ENCODE assay signal across 8 cellular contexts in genomic region chr16:67668495-67669157, GRCh38. TPM values are rescaled to one million over a fixed set of nuclear protein-coding genes. Genes with fewer than 3 reads are reported as not detected.
A peak's percentile ranks its signal among the peaks of the same experiment; 100 is the strongest.
DNase-seq lines count a peak whose midpoint lies in the region; TF ChIP-seq lines count a peak whose summit lies in the region.

No MANE protein-coding gene starts in this region.

- H3K9me3 Mint-ChIP-seq in T-helper 2 cell treated with Interferon-gamma antibody and Interleukin-4, amounts not matched to agents 5 μg/mL and 100 μg/mL, for 36 hours: no peaks in the 10 kb centered on the region
- H3K9me3 Mint-ChIP-seq in activated T-helper 1 cell treated with anti-CD3 and anti-CD28 coated beads, Interleukin-12 subunit alpha, Interleukin-12 subunit beta, Interleukin-2, Interleukin-4 antibody, amounts not matched to agents 30 ng/mL and 10 ng/mL and 1 ng/mL, durations not matched to agents 14 hours and 24 hours and 36 hours: no peaks in the 10 kb centered on the region

- H3K4me1 Mint-ChIP-seq in T-helper 2 cell treated with Interferon-gamma antibody and Interleukin-4, amounts not matched to agents 5 μg/mL and 100 μg/mL, for 36 hours (ENCODE audit: low read depth): peaks cover 7% of the 10 kb centered on the region
- peaks cover 5% of the 10 kb centered on the region for H3K4me1 Mint-ChIP-seq in activated T-helper 1 cell treated with anti-CD3 and anti-CD28 coated beads, Interleukin-12 subunit alpha, Interleukin-12 subunit beta, Interleukin-2, Interleukin-4 antibody, amounts not matched to agents 30 ng/mL and 10 ng/mL and 1 ng/mL, durations not matched to agents 14 hours and 24 hours and 36 hours (ENCODE audit: low read depth)

- TF ChIP-seq CTCF in retinal pigment epithelial cell (conservative IDR thresholded peaks at IDR 0.05; ENCODE audit: low read depth, low read length): peak; percentile 22

- peak overlapping the region; percentile 91 for H3K27ac ChIP-seq in caudate nucleus (ENCODE audit: low read depth, low read length)

- intact Hi-C loops in activated T-helper 1 cell treated with anti-CD3 and anti-CD28 coated beads, Interleukin-12 subunit alpha, Interleukin-12 subunit beta, Interleukin-2, Interleukin-4 antibody, amounts not matched to agents 30 ng/mL and 10 ng/mL and 1 ng/mL, durations not matched to agents 14 hours and 24 hours and 36 hours (cut with micrococcal nuclease): loop anchor here (1.0 to 2.0 kb wide), 5 partner anchors 8 to 147 kb away; partner anchors contain the start of genes ACD, CTCF, GFOD2 and PARD6A

- no peak overlapping the region for H3K4me3 Mint-ChIP-seq in T-helper 2 cell treated with Interferon-gamma antibody and Interleukin-4, amounts not matched to agents 5 μg/mL and 100 μg/mL, for 36 hours
- no peak overlapping the region for H3K4me3 Mint-ChIP-seq in activated T-helper 1 cell treated with anti-CD3 and anti-CD28 coated beads, Interleukin-12 subunit alpha, Interleukin-12 subunit beta, Interleukin-2, Interleukin-4 antibody, amounts not matched to agents 30 ng/mL and 10 ng/mL and 1 ng/mL, durations not matched to agents 14 hours and 24 hours and 36 hours

- H3K27me3 Mint-ChIP-seq in T-helper 2 cell treated with Interferon-gamma antibody and Interleukin-4, amounts not matched to agents 5 μg/mL and 100 μg/mL, for 36 hours (ENCODE audit: low read depth): no peaks in the 10 kb centered on the region
- no peaks in the 10 kb centered on the region for H3K27me3 Mint-ChIP-seq in activated T-helper 1 cell treated with anti-CD3 and anti-CD28 coated beads, Interleukin-12 subunit alpha, Interleukin-12 subunit beta, Interleukin-2, Interleukin-4 antibody, amounts not matched to agents 30 ng/mL and 10 ng/mL and 1 ng/mL, durations not matched to agents 14 hours and 24 hours and 36 hours (ENCODE audit: insufficient read depth)

- no peaks in the 10 kb centered on the region for H3K36me3 Mint-ChIP-seq in T-helper 2 cell treated with Interferon-gamma antibody and Interleukin-4, amounts not matched to agents 5 μg/mL and 100 μg/mL, for 36 hours (ENCODE audit: low read depth)
- H3K36me3 Mint-ChIP-seq in activated T-helper 1 cell treated with anti-CD3 and anti-CD28 coated beads, Interleukin-12 subunit alpha, Interleukin-12 subunit beta, Interleukin-2, Interleukin-4 antibody, amounts not matched to agents 30 ng/mL and 10 ng/mL and 1 ng/mL, durations not matched to agents 14 hours and 24 hours and 36 hours (ENCODE audit: low read depth): no peaks in the 10 kb centered on the region

- no peak overlapping the region for H3K27ac Mint-ChIP-seq in T-helper 2 cell treated with Interferon-gamma antibody and Interleukin-4, amounts not matched to agents 5 μg/mL and 100 μg/mL, for 36 hours
- H3K27ac Mint-ChIP-seq in activated T-helper 1 cell treated with anti-CD3 and anti-CD28 coated beads, Interleukin-12 subunit alpha, Interleukin-12 subunit beta, Interleukin-2, Interleukin-4 antibody, amounts not matched to agents 30 ng/mL and 10 ng/mL and 1 ng/mL, durations not matched to agents 14 hours and 24 hours and 36 hours: no peak overlapping the region

- peak; percentile 24 for DNase-seq in SKM-1 treated with dmso at 0.1 percent for 144 hours (lab: John Stamatoyannopoulos, UW; ENCODE audit: unreplicated experiment)
- DNase-seq in SKM-1 (lab: John Stamatoyannopoulos, UW; ENCODE audit: unreplicated experiment): no peak
- peak; percentile 19 for DNase-seq in MV-4-11 (lab: John Stamatoyannopoulos, UW)
- no peak for DNase-seq in caudate nucleus (lab: John Stamatoyannopoulos, UW)
- DNase-seq in retinal pigment epithelial cell (ENCODE audit: low read depth): no peak
- DNase-seq in T-helper 2 cell treated with Interferon-gamma antibody and Interleukin-4, amounts not matched to agents 5 μg/mL and 100 μg/mL, for 36 hours (ENCODE audit: low spot score): no peak
- no peak for DNase-seq in HK-2 (ENCODE audit: unreplicated experiment)
- no peak for DNase-seq in activated T-helper 1 cell treated with anti-CD3 and anti-CD28 coated beads, Interleukin-12 subunit alpha, Interleukin-12 subunit beta, Interleukin-2, Interleukin-4 antibody, amounts not matched to agents 30 ng/mL and 10 ng/mL and 1 ng/mL, durations not matched to agents 14 hours and 24 hours and 36 hours (ENCODE audit: low spot score)

- H3K4me3 ChIP-seq in retinal pigment epithelial cell (ENCODE audit: low read length): no peak overlapping the region

RNA-seq across cellular contexts. Expression of gene C16orf86, which starts 2.0 kb away (rescaled TPM):
- total RNA-seq in activated T-helper 1 cell treated with anti-CD3 and anti-CD28 coated beads, Interleukin-12 subunit alpha, Interleukin-12 subunit beta, Interleukin-2, Interleukin-4 antibody, amounts not matched to agents 30 ng/mL and 10 ng/mL and 1 ng/mL, durations not matched to agents 14 hours and 24 hours and 36 hours: 0.86 and 1.4 TPM in 2 replicates

RNA-seq across cellular contexts. Expression of gene ENKD1, which starts 2.1 kb away (rescaled TPM):
- total RNA-seq in activated T-helper 1 cell treated with anti-CD3 and anti-CD28 coated beads, Interleukin-12 subunit alpha, Interleukin-12 subunit beta, Interleukin-2, Interleukin-4 antibody, amounts not matched to agents 30 ng/mL and 10 ng/mL and 1 ng/mL, durations not matched to agents 14 hours and 24 hours and 36 hours: 11.0 and 11.8 TPM in 2 replicates

RNA-seq across cellular contexts. Expression of gene PARD6A, which starts 7.9 kb away (rescaled TPM):
- 13.4 and 16.1 TPM in 2 replicates for total RNA-seq in activated T-helper 1 cell treated with anti-CD3 and anti-CD28 coated beads, Interleukin-12 subunit alpha, Interleukin-12 subunit beta, Interleukin-2, Interleukin-4 antibody, amounts not matched to agents 30 ng/mL and 10 ng/mL and 1 ng/mL, durations not matched to agents 14 hours and 24 hours and 36 hours

RNA-seq across cellular contexts. Expression of gene ACD, which starts 8.6 kb away (rescaled TPM):
- total RNA-seq in activated T-helper 1 cell treated with anti-CD3 and anti-CD28 coated beads, Interleukin-12 subunit alpha, Interleukin-12 subunit beta, Interleukin-2, Interleukin-4 antibody, amounts not matched to agents 30 ng/mL and 10 ng/mL and 1 ng/mL, durations not matched to agents 14 hours and 24 hours and 36 hours: 56.7 and 59.1 TPM in 2 replicates

RNA-seq across cellular contexts. Expression of gene CARMIL2, which starts 23.7 kb away (rescaled TPM):
- 228 and 238 TPM in 2 replicates for total RNA-seq in activated T-helper 1 cell treated with anti-CD3 and anti-CD28 coated beads, Interleukin-12 subunit alpha, Interleukin-12 subunit beta, Interleukin-2, Interleukin-4 antibody, amounts not matched to agents 30 ng/mL and 10 ng/mL and 1 ng/mL, durations not matched to agents 14 hours and 24 hours and 36 hours

Comparison
In these comparisons a context has a peak if more than half of its experiments do, and no peak if none do; other contexts are left out.
1. DNase-seq: peak in SKM-1 treated with dmso at 0.1 percent for 144 hours (single experiment) and MV-4-11 (single experiment); none in SKM-1 (single experiment), caudate nucleus (0 of 61), retinal pigment epithelial cell (single experiment), T-helper 2 cell treated with Interferon-gamma antibody and Interleukin-4, amounts not matched to agents 5 μg/mL and 100 μg/mL, for 36 hours (single experiment), HK-2 (single experiment) and activated T-helper 1 cell treated with anti-CD3 and anti-CD28 coated beads, Interleukin-12 subunit alpha, Interleukin-12 subunit beta, Interleukin-2, Interleukin-4 antibody, amounts not matched to agents 30 ng/mL and 10 ng/mL and 1 ng/mL, durations not matched to agents 14 hours and 24 hours and 36 hours (single experiment).